9 cellular contexts compared by ENCODE assay signal in the genomic region with DNA sequence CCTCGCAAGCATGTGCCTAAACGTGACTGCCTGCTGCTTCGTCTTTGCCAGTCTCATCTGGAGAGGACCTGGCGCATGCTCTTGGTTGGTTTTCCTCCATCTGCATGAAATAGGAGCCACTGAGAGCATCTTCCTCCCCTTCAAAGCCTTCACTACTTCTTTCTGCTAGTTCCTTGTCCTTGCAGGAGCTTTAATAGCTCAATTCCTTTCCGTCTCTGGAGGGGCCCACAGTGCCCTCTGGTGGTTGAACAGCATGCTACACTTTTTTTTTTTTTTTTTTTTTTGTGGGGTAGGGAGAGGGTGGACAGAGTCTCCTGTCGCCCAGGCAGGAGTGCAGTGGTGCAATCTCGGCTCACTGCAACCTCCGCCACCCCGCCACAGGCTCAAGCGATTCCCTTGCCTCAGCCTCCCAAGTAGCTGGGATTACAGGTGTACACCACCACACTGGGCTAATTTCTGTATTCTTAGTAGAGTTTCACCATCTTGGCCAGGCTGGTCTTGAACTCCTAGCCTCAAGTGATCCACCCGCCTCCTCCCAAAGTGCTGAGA. TPM values are rescaled to one million over a fixed set of nuclear protein-coding genes. Genes with fewer than 3 reads are reported as not detected.
DNase-seq lines count a peak whose midpoint lies in the region; ATAC-seq, FAIRE-seq and TF ChIP-seq lines count a peak whose summit lies in the region.
"Had no signal": no experiment of that assay in that cellular context is flagged by ENCODE, and none has a peak within 500 bp of the region (broad histone marks: within the 10 kb centered on the region; RNA-seq: fewer than 3 reads in every experiment).

No MANE protein-coding gene starts in this region.

- CTCF ChIA-PET in HepG2 (lab: Yijun Ruan, JAX; ENCODE audit: low intra/inter-chr PET ratio, low total read pairs), result interaction anchor here (2.0 to 3.1 kb wide), 3 partner anchors 93 to 451 kb away, joined by 10 to 41 read pairs (median 14); no protein-coding TSS in a partner anchor

- no peaks in the 10 kb centered on the region for H4K20me1 ChIP-seq in HepG2 (ENCODE audit: insufficient read depth, low read length)

- no peaks in the 10 kb centered on the region for H3K79me2 ChIP-seq in HepG2 (ENCODE audit: insufficient read depth, low read length)

- no TSS peak for BruUV-seq in HepG2 (replicated peaks; lab: Mats Ljungman, UMichigan)

- no peaks in the 10 kb centered on the region for H3K36me3 ChIP-seq in HepG2 (replicated peaks in 1 of 2; ENCODE audit: control insufficient read depth in 1 of 2, insufficient read depth in 2 of 2, low read length in 2 of 2)

- in situ Hi-C loops in HepG2 (cut with HindIII; ENCODE audit: extremely low pct_ligation_motif_present, low pct_unique_long_range_greater_than_20kb), result loop anchor here (5.0 kb wide), 1 partner anchor 153 kb away; no protein-coding TSS in a partner anchor

- FAIRE-seq in HepG2 (lab: Jason Lieb, UNC), result peak; percentile 76
- FAIRE-seq: A204.1 had no signal

- TF ChIP-seq CTCF in HepG2 (CRISPR knock-in tag; IDR thresholded peaks at IDR 0.05), result peak; percentile 83

- WGBS in HepG2 (ENCODE audit: low lambda C conversion rate), result 22% methylated on average over 11 of the region's 11 CpGs

- no peaks in the 10 kb centered on the region for H3K4me1 ChIP-seq in HepG2 (ENCODE audit: insufficient read depth, low read length)

- peak; percentile 55 for TF ChIP-seq RAD21 in HepG2 (CRISPR knock-in tag; IDR thresholded peaks at IDR 0.05)

- H3K9me3 ChIP-seq in HepG2 (ENCODE audit: low read length), result no peaks in the 10 kb centered on the region

- no peak for TF ChIP-seq EP300 in HepG2 (IDR thresholded peaks at IDR 0.05; ENCODE audit: low read depth in 2 of 2, low read length in 2 of 2)
- TF ChIP-seq EP300 in HepG2 (CRISPR knock-in tag; IDR thresholded peaks at IDR 0.05; ENCODE audit: borderline replicate concordance), result no peak

- ATAC-seq in HepG2, result peak; percentile 79
- ATAC-seq in GM18861 (IDR thresholded peaks at IDR 0.05; ENCODE audit: unreplicated experiment), result no peak

- H2AFZ ChIP-seq in HepG2 (ENCODE audit: low read length), result no peak overlapping the region

- TF ChIP-seq POLR2A in HepG2 (IDR thresholded peaks at IDR 0.05; ENCODE audit: insufficient read depth in 1 of 2, low read depth in 2 of 2, low read length in 2 of 2), result no peak

- H3K9ac ChIP-seq in HepG2 (ENCODE audit: insufficient read depth, low read depth, low read length), result no peak overlapping the region

- DNase-seq in DMS 273 (lab: John Stamatoyannopoulos, UW; ENCODE audit: unreplicated experiment) (peak; percentile 71), DMS 273 treated with DMSO at 0.1 percent for 48 hours (lab: John Stamatoyannopoulos, UW) (no peak), NCI-H1694 (lab: John Stamatoyannopoulos, UW) (peak; percentile 19), cerebellum (ENCODE audit: low spot score) (peak; percentile 44), HepG2 (ENCODE audit: low spot score) (peak; percentile 37)
- peak; percentile 26 for DNase-seq in activated CD4-positive, CD25-positive, alpha-beta regulatory T cell treated with anti-CD3 and anti-CD28 coated beads, Interleukin-2, amount 50 U/mL, for 16 hours (ENCODE audit: low read depth, low spot score)
- peak; percentile 24 for DNase-seq in stimulated activated CD8-positive, alpha-beta memory T cell treated with anti-CD3 and anti-CD28 coated beads, Interleukin-15, amount 100 ng/mL, for 1 hour (ENCODE audit: low read depth)

- POLR2A ChIA-PET in HepG2 (lab: Yijun Ruan, JAX), result no interaction called here

- no peak overlapping the region for H3K4me3 ChIP-seq in HepG2 (replicated peaks in 1 of 3; ENCODE audit: insufficient read depth in 1 of 3, low read depth in 2 of 3, low read length in 3 of 3)

- intact Hi-C loops in HepG2 (cut with micrococcal nuclease; ENCODE audit: unreplicated experiment), result loop anchor here (1.0 kb wide), 3 partner anchors 93 to 451 kb away; no protein-coding TSS in a partner anchor

- no peak overlapping the region for H3K4me2 ChIP-seq in HepG2 (ENCODE audit: low read depth, low read length)

- peaks cover 2 to 17% of the 10 kb centered on the region in 2 experiments; a peak in 3 of 5 replicates for H3K27me3 ChIP-seq in HepG2 (ENCODE audit: control insufficient read depth in 1 of 2, insufficient read depth in 2 of 2, low read length in 2 of 2)

- H3K27ac ChIP-seq in HepG2 (ENCODE audit: extremely low read length, insufficient read depth, low read length), result no peak overlapping the region

TF ChIP-seq in HepG2, 621 proteins besides CTCF, POLR2A, EP300 and RAD21 (continues in another document):
- TF ChIP-seq, protein P1, sequence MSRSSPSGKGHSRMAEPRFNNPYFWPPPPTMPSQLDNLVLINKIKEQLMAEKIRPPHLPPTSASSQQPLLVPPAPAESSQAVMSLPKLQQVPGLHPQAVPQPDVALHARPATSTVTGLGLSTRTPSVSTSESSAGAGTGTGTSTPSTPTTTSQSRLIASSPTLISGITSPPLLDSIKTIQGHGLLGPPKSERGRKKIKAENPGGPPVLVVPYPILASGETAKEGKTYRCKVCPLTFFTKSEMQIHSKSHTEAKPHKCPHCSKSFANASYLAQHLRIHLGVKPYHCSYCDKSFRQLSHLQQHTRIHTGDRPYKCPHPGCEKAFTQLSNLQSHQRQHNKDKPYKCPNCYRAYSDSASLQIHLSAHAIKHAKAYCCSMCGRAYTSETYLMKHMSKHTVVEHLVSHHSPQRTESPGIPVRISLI (CRISPR knock-in tag; IDR thresholded peaks at IDR 0.05; ENCODE audit: borderline replicate concordance), result peak; percentile 99
- TF ChIP-seq ZNF207 (IDR thresholded peaks at IDR 0.05; ENCODE audit: borderline replicate concordance), result no peak
- TF ChIP-seq, protein P2, sequence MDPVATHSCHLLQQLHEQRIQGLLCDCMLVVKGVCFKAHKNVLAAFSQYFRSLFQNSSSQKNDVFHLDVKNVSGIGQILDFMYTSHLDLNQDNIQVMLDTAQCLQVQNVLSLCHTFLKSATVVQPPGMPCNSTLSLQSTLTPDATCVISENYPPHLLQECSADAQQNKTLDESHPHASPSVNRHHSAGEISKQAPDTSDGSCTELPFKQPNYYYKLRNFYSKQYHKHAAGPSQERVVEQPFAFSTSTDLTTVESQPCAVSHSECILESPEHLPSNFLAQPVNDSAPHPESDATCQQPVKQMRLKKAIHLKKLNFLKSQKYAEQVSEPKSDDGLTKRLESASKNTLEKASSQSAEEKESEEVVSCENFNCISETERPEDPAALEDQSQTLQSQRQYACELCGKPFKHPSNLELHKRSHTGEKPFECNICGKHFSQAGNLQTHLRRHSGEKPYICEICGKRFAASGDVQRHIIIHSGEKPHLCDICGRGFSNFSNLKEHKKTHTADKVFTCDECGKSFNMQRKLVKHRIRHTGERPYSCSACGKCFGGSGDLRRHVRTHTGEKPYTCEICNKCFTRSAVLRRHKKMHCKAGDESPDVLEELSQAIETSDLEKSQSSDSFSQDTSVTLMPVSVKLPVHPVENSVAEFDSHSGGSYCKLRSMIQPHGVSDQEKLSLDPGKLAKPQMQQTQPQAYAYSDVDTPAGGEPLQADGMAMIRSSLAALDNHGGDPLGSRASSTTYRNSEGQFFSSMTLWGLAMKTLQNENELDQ (CRISPR knock-in tag; IDR thresholded peaks at IDR 0.05; ENCODE audit: borderline replicate concordance), result no peak
- TF ChIP-seq TAF1 (CRISPR knock-in tag; IDR thresholded peaks at IDR 0.05), result no peak
- TF ChIP-seq ZNF484 (CRISPR knock-in tag; IDR thresholded peaks at IDR 0.05; ENCODE audit: borderline replicate concordance, low read depth), result no peak
- TF ChIP-seq TOPORS (CRISPR knock-in tag; IDR thresholded peaks at IDR 0.05), result no peak
- no peak for TF ChIP-seq MXD4 (CRISPR knock-in tag; IDR thresholded peaks at IDR 0.05)
- peak; percentile 83 for TF ChIP-seq STAG1 (CRISPR knock-in tag; IDR thresholded peaks at IDR 0.05)
- no peak for TF ChIP-seq ATM (IDR thresholded peaks at IDR 0.05; ENCODE audit: borderline replicate concordance)
- no peak for TF ChIP-seq YY1 (IDR thresholded peaks at IDR 0.05; ENCODE audit: insufficient read depth, insufficient replicate concordance, low read depth, low read length)
- no peak for TF ChIP-seq ZBTB1 (CRISPR knock-in tag; IDR thresholded peaks at IDR 0.05; ENCODE audit: borderline replicate concordance)
- TF ChIP-seq MIER3 (CRISPR knock-in tag; IDR thresholded peaks at IDR 0.05; ENCODE audit: borderline replicate concordance), result no peak
- TF ChIP-seq PHB2 (IDR thresholded peaks at IDR 0.05; ENCODE audit: partially characterized antibody), result no peak
- TF ChIP-seq ZNF253 (CRISPR knock-in tag; IDR thresholded peaks at IDR 0.05; ENCODE audit: borderline replicate concordance), result no peak
- TF ChIP-seq BHLHE40 (IDR thresholded peaks at IDR 0.05; ENCODE audit: low read length), result no peak
- peak; percentile 40 for TF ChIP-seq XRCC5 (optimal IDR thresholded peaks at IDR 0.05; ENCODE audit: low read length)
- no peak for TF ChIP-seq ZFP1 (CRISPR knock-in tag; IDR thresholded peaks at IDR 0.05)
- no peak for TF ChIP-seq ZNF619 (CRISPR knock-in tag; IDR thresholded peaks at IDR 0.05)
- peak; percentile 95 for TF ChIP-seq SMC3 (IDR thresholded peaks at IDR 0.05; ENCODE audit: low read length)

RNA-seq across cellular contexts. Expression of a gene that starts 59.6 kb away (rescaled TPM):
- 6.0 TPM for total RNA-seq in cerebellum
- total RNA-seq in HepG2 (2016; rRNA removed; fragmentation: Illumina TruSeq; extraction: Trizol), result 9.8 and 10.4 TPM in 2 replicates
- 3.0 TPM in 2 replicates for total RNA-seq in HepG2 (2016; cell fraction: cytosol; rRNA removed; fragmentation: Illumina TruSeq; extraction: Trizol; ENCODE audit: low read depth)
- total RNA-seq in HepG2 (2016; cell fraction: insoluble cytoplasmic fraction; rRNA removed; fragmentation: Illumina TruSeq; extraction: Trizol), result 9.3 and 9.8 TPM in 2 replicates
- total RNA-seq in HepG2 (2016; cell fraction: membrane; rRNA removed; fragmentation: Illumina TruSeq; extraction: Trizol), result 5.2 and 5.4 TPM in 2 replicates
- 8.2 and 11.5 TPM in 2 replicates for total RNA-seq in HepG2 (2016; cell fraction: nucleus; rRNA removed; fragmentation: Illumina TruSeq; extraction: Trizol)
- polyA plus RNA-seq in HepG2 (2011; rRNA removed), result 7.9 and 9.7 TPM in 2 replicates
- polyA plus RNA-seq in HepG2 (2011; cell fraction: cytosol; rRNA removed), result 5.5 and 6.7 TPM in 2 replicates
- 6.9 and 13.0 TPM in 2 replicates for polyA plus RNA-seq in HepG2 (2011; cell fraction: nucleus; rRNA removed)
- 7.8 and 10.1 TPM in 2 replicates for polyA plus RNA-seq in HepG2 (2012)
- polyA plus RNA-seq in HepG2 (2016; cell fraction: cytosol; fragmentation: Illumina TruSeq; extraction: Trizol; ENCODE audit: low read depth), result 1.9 and 3.0 TPM in 2 replicates
- 9.8 and 13.4 TPM in 2 replicates for polyA plus RNA-seq in HepG2 (2016; cell fraction: insoluble cytoplasmic fraction; fragmentation: Illumina TruSeq; extraction: Trizol; ENCODE audit: low read depth)
- 3.2 and 3.9 TPM in 2 replicates for polyA plus RNA-seq in HepG2 (2016; cell fraction: membrane; fragmentation: Illumina TruSeq; extraction: Trizol; ENCODE audit: low read depth)
- polyA plus RNA-seq in HepG2 (2016; cell fraction: nucleus; fragmentation: Illumina TruSeq; extraction: Trizol; ENCODE audit: insufficient read depth, low read depth), result 14.4 and 14.6 TPM in 2 replicates
- 7.2 and 8.0 TPM in 2 replicates for polyA minus RNA-seq in HepG2 (2011; rRNA and poly(A)+ RNA removed; ENCODE audit: low replicate concordance)
- 4.8 and 5.0 TPM in 2 replicates for polyA minus RNA-seq in HepG2 (2011; cell fraction: cytosol; rRNA and poly(A)+ RNA removed)
- polyA minus RNA-seq in HepG2 (2011; cell fraction: nucleus; rRNA and poly(A)+ RNA removed), result 18.9 and 26.6 TPM in 2 replicates
